11 cellular contexts compared by ENCODE assay signal in genomic region chr1:56189946-56190920, GRCh38.
A peak's percentile ranks its signal among the peaks of the same experiment; 100 is the strongest.
DNase-seq lines count a peak whose midpoint lies in the region; ATAC-seq, FAIRE-seq and TF ChIP-seq lines count a peak whose summit lies in the region.
"Had no signal": no experiment of that assay in that cellular context is flagged by ENCODE, and none has a peak within 500 bp of the region (broad histone marks: within the 10 kb centered on the region; RNA-seq: fewer than 3 reads in every experiment).

No MANE protein-coding gene starts in this region.

- H3K36me3 ChIP-seq in DOHH2 (ENCODE audit: control insufficient read depth, low read length): no peaks in the 10 kb centered on the region

- H4K20me1 ChIP-seq in DOHH2 (ENCODE audit: control insufficient read depth, insufficient read depth, low read depth, low read length): no peaks in the 10 kb centered on the region

- no peaks in the 10 kb centered on the region for H3K9me2 ChIP-seq in DOHH2 (replicated peaks; ENCODE audit: control insufficient read depth, low read length)

- no peak overlapping the region for H3K27ac Mint-ChIP-seq in neural crest cell (ENCODE audit: unreplicated experiment)
- H3K27ac Mint-ChIP-seq in effector memory CD8-positive, alpha-beta T cell: no peak overlapping the region

- TF ChIP-seq CTCF in DOHH2 (IDR thresholded peaks at IDR 0.05; ENCODE audit: low read depth, low read length, poor library complexity, severe bottlenecking) (peak; percentile 32), epithelial cell of esophagus (IDR thresholded peaks at IDR 0.05; ENCODE audit: insufficient read depth, low read depth, low read length, missing control alignments) (peak; percentile 14), neural crest cell (conservative IDR thresholded peaks at IDR 0.05) (peak; percentile 53)

- peaks cover 47% of the 10 kb centered on the region for H3K4me1 Mint-ChIP-seq in neural crest cell
- no peaks in the 10 kb centered on the region for H3K4me1 Mint-ChIP-seq in effector memory CD8-positive, alpha-beta T cell (ENCODE audit: low read depth in 2 of 2)

- H3K9me3 Mint-ChIP-seq in neural crest cell: no peaks in the 10 kb centered on the region
- peaks cover 0 to 5% of the 10 kb centered on the region in 2 donors for H3K9me3 Mint-ChIP-seq in effector memory CD8-positive, alpha-beta T cell

- H3K36me3 Mint-ChIP-seq in neural crest cell (ENCODE audit: low read depth): no peaks in the 10 kb centered on the region
- peaks cover 3% of the 10 kb centered on the region for H3K36me3 Mint-ChIP-seq in effector memory CD8-positive, alpha-beta T cell (ENCODE audit: insufficient read depth)

- H3K27ac ChIP-seq in DOHH2 (ENCODE audit: low read depth, low read length): no peak overlapping the region

- no peak for TF ChIP-seq POLR2A in GM12891 (IDR thresholded peaks at IDR 0.05; ENCODE audit: low read depth, low read length)

- no peak for ATAC-seq in effector memory CD8-positive, alpha-beta T cell (replicated peaks)
- ATAC-seq: stimulated activated naive CD8-positive, alpha-beta T cell treated with anti-CD3 and anti-CD28 coated beads, Interleukin-15, Interleukin-2, amounts not matched to agents 100 U/mL and 50 U/mL, for 24 hours had no signal

- no peak overlapping the region for H3K4me2 ChIP-seq in DOHH2 (ENCODE audit: low read length)

- H3K4me1 ChIP-seq in DOHH2 (ENCODE audit: control insufficient read depth, low read length): no peaks in the 10 kb centered on the region

- FAIRE-seq in GM12891 (lab: Jason Lieb, UNC): no peak
- FAIRE-seq: keratinocyte had no signal

- no peak overlapping the region for H3K4me3 Mint-ChIP-seq in neural crest cell
- H3K4me3 Mint-ChIP-seq in effector memory CD8-positive, alpha-beta T cell: no peak overlapping the region

- H3K79me2 ChIP-seq in DOHH2 (ENCODE audit: control insufficient read depth, low read length): no peaks in the 10 kb centered on the region

- in situ Hi-C loops in KBM-7 (cut with MboI; ENCODE audit: low pct_unique_long_range_greater_than_20kb, low sequenced_read_pairs): no loop called here

- DNase-seq in NCI-H69 (lab: John Stamatoyannopoulos, UW) (peak; percentile 5), epithelial cell of esophagus (ENCODE audit: low read depth) (no peak), neural crest cell (ENCODE audit: low read depth, low spot score) (peak; percentile 16), GM12891 (ENCODE audit: insufficient read length, low spot score) (no peak), GDM1 (lab: John Stamatoyannopoulos, UW) (no peak), KBM-7 (no peak)
- DNase-seq in effector memory CD8-positive, alpha-beta T cell: no peak
- DNase-seq: stimulated activated naive CD8-positive, alpha-beta T cell treated with anti-CD3 and anti-CD28 coated beads, Interleukin-15, Interleukin-2, amounts not matched to agents 100 U/mL and 50 U/mL, for 24 hours had no signal

- H3K27me3 Mint-ChIP-seq in neural crest cell (ENCODE audit: low read depth): no peaks in the 10 kb centered on the region
- H3K27me3 Mint-ChIP-seq in effector memory CD8-positive, alpha-beta T cell: no peaks in the 10 kb centered on the region

- no peaks in the 10 kb centered on the region for H3K27me3 ChIP-seq in DOHH2 (ENCODE audit: control insufficient read depth, low read length)

- H3K9me3 ChIP-seq in DOHH2 (ENCODE audit: control insufficient read depth, insufficient read depth, low read length): no peaks in the 10 kb centered on the region

- no peaks in the 10 kb centered on the region for H3F3A ChIP-seq in DOHH2 (ENCODE audit: control insufficient read depth, insufficient read depth)

- H3K4me3 ChIP-seq in DOHH2 (ENCODE audit: low read length) (no peak overlapping the region), epithelial cell of esophagus (ENCODE audit: low read length) (no peak overlapping the region)
- H3K4me3 ChIP-seq: skin epidermis had no signal

TF ChIP-seq in GM12891, 5 proteins besides CTCF, POLR2A, EP300 and RAD21:
- TF ChIP-seq TAF1 (IDR thresholded peaks at IDR 0.05; ENCODE audit: low read depth, low read length) (no peak), PAX5 (IDR thresholded peaks at IDR 0.05; ENCODE audit: insufficient read depth, low read length, severe bottlenecking) (no peak), SPI1 (IDR thresholded peaks at IDR 0.05; ENCODE audit: low read depth, low read length) (no peak), POLR2AphosphoS5 (IDR thresholded peaks at IDR 0.05; ENCODE audit: low read depth, low read length) (no peak), POU2F2 (IDR thresholded peaks at IDR 0.05; ENCODE audit: low read depth, low read length) (no peak)

Comparison
In these comparisons a context has a peak if more than half of its experiments do, and no peak if none do; other contexts are left out.
1. DNase-seq: peak in NCI-H69 (single experiment) and neural crest cell (single experiment); none in epithelial cell of esophagus (single experiment), GM12891 (single experiment), GDM1 (single experiment), KBM-7 (single experiment) and effector memory CD8-positive, alpha-beta T cell (0 of 3).
2. Peak in every context shown above with its lines, with median percentiles within 50 percentile points of each other: CTCF ChIP-seq.